In the genomic region with DNA sequence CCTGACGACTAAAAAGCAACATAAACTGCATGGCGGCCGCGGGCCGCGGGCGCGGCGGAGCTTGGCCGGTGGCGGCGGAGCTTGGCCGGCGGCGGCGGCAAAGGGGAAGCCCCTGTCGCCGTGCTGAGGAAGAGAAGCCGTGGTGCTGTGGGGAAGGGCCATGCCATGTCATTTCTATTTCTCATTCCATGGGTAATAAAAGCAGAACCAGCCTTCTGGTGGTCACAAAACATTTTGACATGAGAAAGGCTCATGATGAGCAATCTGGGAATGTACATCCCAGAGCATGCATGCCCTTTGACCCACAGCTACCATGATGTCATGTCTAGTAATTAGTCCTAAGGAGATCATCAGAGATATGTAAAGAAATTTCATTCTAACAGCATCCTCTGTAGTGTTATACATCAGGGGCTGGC, we compare ENCODE assay signal across 7 cellular contexts. TPM values are rescaled to one million over a fixed set of nuclear protein-coding genes. Genes with fewer than 3 reads are reported as not detected.
DNase-seq lines count a peak whose midpoint lies in the region; ATAC-seq and TF ChIP-seq lines count a peak whose summit lies in the region.

No MANE protein-coding gene starts in this region.

- peaks cover 7% of the 10 kb centered on the region for H3K4me1 ChIP-seq in mesodermal cell (ENCODE audit: control insufficient read depth, insufficient read depth, low read length, poor library complexity, severe bottlenecking)

- H3K36me3 Mint-ChIP-seq in brain = no peaks in the 10 kb centered on the region

- H3K9me3 ChIP-seq in mesodermal cell (ENCODE audit: control insufficient read depth, low read length) = no peaks in the 10 kb centered on the region

- peak; percentile 52 for ATAC-seq in GM21786 (IDR thresholded peaks at IDR 0.05; ENCODE audit: unreplicated experiment)

- 48 to 75% methylated on average over 4 to 19 of the region's 19 CpGs for WGBS in mesodermal cell (ENCODE audit: insufficient coverage in 2 of 2), 2 experiments

- H3K4me1 Mint-ChIP-seq in brain = peaks cover 5% of the 10 kb centered on the region

- H3K9me3 Mint-ChIP-seq in brain = no peaks in the 10 kb centered on the region

- no peak overlapping the region for H3K4me3 ChIP-seq in mesodermal cell (ENCODE audit: extremely low read depth, insufficient read depth, low read length, poor library complexity, severe bottlenecking)

- no peaks in the 10 kb centered on the region for H3K36me3 ChIP-seq in mesodermal cell (ENCODE audit: control insufficient read depth, insufficient read depth, low read length)

- H3K27ac ChIP-seq in mesodermal cell (ENCODE audit: low read depth, low read length, severe bottlenecking) = peak overlapping the region; percentile 77

- no peak for TF ChIP-seq CTCF in brain (conservative IDR thresholded peaks at IDR 0.05)

- H3K4me3 Mint-ChIP-seq in brain = peak overlapping the region in 4 of 5 experiments; percentile 26 to 80 (median 67)

- DNase-seq in SK-N-DZ (ENCODE audit: low spot score) (peak; percentile 30), OCI-M2 (lab: John Stamatoyannopoulos, UW; ENCODE audit: unreplicated experiment) (no peak), NCI-H226 (no peak), DMS114 treated with DMSO at 0.1 percent for 48 hours (lab: John Stamatoyannopoulos, UW; ENCODE audit: unreplicated experiment) (no peak)

- peak overlapping the region in 2 of 5 experiments; percentile 0 to 68 for H3K27ac Mint-ChIP-seq in brain

- peaks cover 16% of the 10 kb centered on the region for H3K27me3 Mint-ChIP-seq in brain

RNA-seq across cellular contexts. Expression of gene HEATR6, which starts 23.9 kb away (rescaled TPM):
- 17.9 and 18.8 TPM in 2 replicates for polyA plus RNA-seq in SK-N-DZ (2014; cell fraction: cytosol; rRNA removed)
- 35.7 and 57.9 TPM in 2 replicates for polyA plus RNA-seq in SK-N-DZ (2014; cell fraction: nucleus; rRNA removed)
- polyA plus RNA-seq in brain (ENCODE audit: insufficient read depth, low read depth, low replicate concordance) = 14.7 TPM
- 18.6 TPM for polyA plus RNA-seq in mesodermal cell (2013, experiment 1 of 2)
- polyA plus RNA-seq in mesodermal cell (2013, experiment 2 of 2) = 17.0 TPM

RNA-seq across cellular contexts. Expression of gene CA4, which starts 47.1 kb away (rescaled TPM):
- polyA plus RNA-seq in SK-N-DZ (2014; cell fraction: cytosol; rRNA removed) = not detected in 2 replicates
- polyA plus RNA-seq in SK-N-DZ (2014; cell fraction: nucleus; rRNA removed) = 0.65 TPM in 1 of 2 replicates, not detected in the other
- polyA plus RNA-seq in brain (ENCODE audit: insufficient read depth, low read depth, low replicate concordance) = 21.7 TPM
- polyA plus RNA-seq in mesodermal cell (2013, experiment 1 of 2) = 0.44 TPM
- polyA plus RNA-seq in mesodermal cell (2013, experiment 2 of 2) = 0.46 TPM
